36 cellular contexts compared by ENCODE assay signal in the genomic region with DNA sequence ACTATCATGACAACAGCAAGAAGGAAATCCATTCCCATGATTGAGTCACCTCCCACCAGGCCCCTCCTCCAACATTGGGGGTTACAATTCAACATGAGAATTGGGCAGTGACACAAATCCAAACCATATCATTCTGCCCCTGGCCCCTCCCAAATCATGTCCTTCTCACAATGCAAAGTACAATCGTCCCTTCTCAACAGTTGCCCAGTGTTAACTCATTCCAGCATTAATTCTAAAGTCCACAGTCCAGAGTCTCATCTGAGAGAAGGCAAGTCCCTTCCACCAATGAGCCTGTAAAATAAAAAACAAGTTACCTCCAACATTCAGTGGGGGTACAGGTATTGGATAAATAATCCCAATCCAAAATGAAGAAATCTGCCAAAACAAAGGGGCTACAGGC. TPM values are rescaled to one million over a fixed set of nuclear protein-coding genes. Genes with fewer than 3 reads are reported as not detected.
"Had no signal": no experiment of that assay in that cellular context is flagged by ENCODE, and none has a peak within 500 bp of the region (broad histone marks: within the 10 kb centered on the region; RNA-seq: fewer than 3 reads in every experiment).

No MANE protein-coding gene starts in this region.

- H3K36me3 ChIP-seq: ascending aorta, brain microvascular endothelial cell, esophagus muscularis mucosa, gastrocnemius medialis, heart left ventricle had no signal

- DNase-seq: activated CD4-positive, alpha-beta memory T cell treated with anti-CD3 and anti-CD28 coated beads, Interleukin-2, amount 10 ng/mL, durations not matched to agents 7 days and 5 days; activated CD4-positive, alpha-beta T cell treated with anti-CD3 and anti-CD28 coated beads for 1 hour; activated CD4-positive, alpha-beta T cell treated with anti-CD3 and anti-CD28 coated beads for 4 hours; activated CD4-positive, alpha-beta T cell treated with anti-CD3 and anti-CD28 coated beads, Interleukin-2, amount 10 ng/mL, durations not matched to agents 7 days and 5 days; activated CD4-positive, alpha-beta T cell treated with anti-CD3 and anti-CD28 coated beads, Interleukin-2, amount 50 U/mL, for 4 hours; activated CD4-positive, CD25-positive, alpha-beta regulatory T cell; activated CD8-positive, alpha-beta memory T cell treated with anti-CD3 and anti-CD28 coated beads, Interleukin-2, amount 10 ng/mL, durations not matched to agents 7 days and 5 days; activated CD8-positive, alpha-beta memory T cell treated with anti-CD3 and anti-CD28 coated beads, Interleukin-2, amount 50 U/mL, for 4 hours; activated effector memory CD4-positive, alpha-beta T cell treated with anti-CD3 and anti-CD28 coated beads, Interleukin-2, amount 50 U/mL, for 16 hours; activated naive CD4-positive, alpha-beta T cell treated with anti-CD3 and anti-CD28 coated beads, Interleukin-2, amount 10 ng/mL, durations not matched to agents 7 days and 5 days; activated naive CD8-positive, alpha-beta T cell treated with anti-CD3 and anti-CD28 coated beads, Interleukin-2, amount 10 ng/mL, durations not matched to agents 7 days and 5 days; activated T-cell treated with anti-CD3 and anti-CD28 coated beads, Interleukin-2, amount 50 U/mL, for 1 hour; activated T-cell treated with anti-CD3 and anti-CD28 coated beads, Interleukin-2, amount 50 U/mL, for 48 hours; brain microvascular endothelial cell; cortex of kidney; dermis blood vessel endothelial cell; effector CD4-positive, alpha-beta T cell; effector memory CD8-positive, alpha-beta T cell; erythroblast; foreskin keratinocyte; gastrocnemius medialis; glutamatergic neuron; heart left ventricle; T-helper 1 cell; T-helper 17 cell; T1000 had no signal

- ATAC-seq: activated CD8-positive, alpha-beta memory T cell treated with anti-CD3 and anti-CD28 coated beads, Interleukin-2, amount 10 ng/mL, durations not matched to agents 7 days and 5 days; activated naive CD4-positive, alpha-beta T cell treated with anti-CD3 and anti-CD28 coated beads, Interleukin-2, amount 50 U/mL, for 72 hours; effector memory CD8-positive, alpha-beta T cell; foreskin keratinocyte; gastrocnemius medialis; heart left ventricle; T-helper 17 cell had no signal

- H3K27ac ChIP-seq: ascending aorta, brain microvascular endothelial cell, esophagus muscularis mucosa, foreskin keratinocyte, gastrocnemius medialis, heart left ventricle had no signal

- H3K9me3 ChIP-seq: ascending aorta, gastrocnemius medialis had no signal

- H3K4me1 ChIP-seq: ascending aorta, esophagus muscularis mucosa, foreskin keratinocyte, gastrocnemius medialis, heart left ventricle had no signal

- H3K4me3 ChIP-seq: ascending aorta, esophagus muscularis mucosa, gastrocnemius medialis, heart left ventricle had no signal

- FAIRE-seq: bronchial epithelial cell, colon had no signal

- H3K27me3 ChIP-seq: ascending aorta, brain microvascular endothelial cell, esophagus muscularis mucosa, foreskin keratinocyte, gastrocnemius medialis had no signal

RNA-seq across cellular contexts. Expression of a gene that starts 14.8 kb away (rescaled TPM):
- total RNA-seq: activated CD4-positive, alpha-beta memory T cell treated with anti-CD3 and anti-CD28 coated beads, Interleukin-2, amount 10 ng/mL, durations not matched to agents 7 days and 5 days; activated CD4-positive, alpha-beta T cell treated with anti-CD3 and anti-CD28 coated beads, Interleukin-2, amount 10 ng/mL, durations not matched to agents 7 days and 5 days; activated CD8-positive, alpha-beta memory T cell treated with anti-CD3 and anti-CD28 coated beads for 36 hours; activated CD8-positive, alpha-beta memory T cell treated with anti-CD3 and anti-CD28 coated beads, Interleukin-2, amount 10 ng/mL, durations not matched to agents 7 days and 5 days; activated naive CD4-positive, alpha-beta T cell treated with anti-CD3 and anti-CD28 coated beads, Interleukin-2, amount 50 U/mL, for 72 hours; activated naive CD8-positive, alpha-beta T cell treated with anti-CD3 and anti-CD28 coated beads, Interleukin-2, amount 10 ng/mL, durations not matched to agents 7 days and 5 days; activated T-helper 1 cell treated with anti-CD3 and anti-CD28 coated beads, Interleukin-12 subunit alpha, Interleukin-12 subunit beta, Interleukin-2, Interleukin-4 antibody, amounts not matched to agents 30 ng/mL and 10 ng/mL and 1 ng/mL, durations not matched to agents 14 hours and 24 hours and 36 hours; activated T-helper 2 cell treated with anti-CD3 and anti-CD28 coated beads, Interferon-gamma antibody, Interleukin-2, Interleukin-4, amounts not matched to agents 10 μg/mL and 5 μg/mL and 100 μg/mL, durations not matched to agents 14 hours and 24 hours and 36 hours; ascending aorta; bronchial epithelial cell; cardiac septum; chondrocyte; dermis blood vessel endothelial cell; foreskin keratinocyte; gastrocnemius medialis; heart left ventricle; T-helper 17 cell had no signal
- polyA plus RNA-seq: heart left ventricle had no signal
